Comparison of ENCODE assay signal across 1 cellular context in genomic region chr5:1726469-1726865, GRCh38.
TF ChIP-seq lines count a peak whose summit lies in the region.

No MANE protein-coding gene starts in this region.

TF ChIP-seq in GM23338, 12 proteins besides CTCF, POLR2A, EP300 and RAD21 (continued from another document):
- TF ChIP-seq REST (IDR thresholded peaks at IDR 0.05; ENCODE audit: unreplicated experiment): no peak
- TF ChIP-seq EZH2phosphoT487 (IDR thresholded peaks at IDR 0.05; ENCODE audit: unreplicated experiment): no peak
- no peak for TF ChIP-seq STAT1 (IDR thresholded peaks at IDR 0.05; ENCODE audit: unreplicated experiment)
- TF ChIP-seq POLR2AphosphoS5 (IDR thresholded peaks at IDR 0.05; ENCODE audit: low read depth): no peak
- no peak for TF ChIP-seq ZNF331 (CRISPR knock-in tag; IDR thresholded peaks at IDR 0.05; ENCODE audit: low read depth)
- TF ChIP-seq CREB1 (CRISPR knock-in tag; IDR thresholded peaks at IDR 0.05; ENCODE audit: low read depth): no peak
- TF ChIP-seq NANOG (IDR thresholded peaks at IDR 0.05; ENCODE audit: borderline replicate concordance): no peak
TF ChIP-seq in GM23338: peak in this region for 0.
